21 cellular contexts compared by ENCODE assay signal in the genomic region with DNA sequence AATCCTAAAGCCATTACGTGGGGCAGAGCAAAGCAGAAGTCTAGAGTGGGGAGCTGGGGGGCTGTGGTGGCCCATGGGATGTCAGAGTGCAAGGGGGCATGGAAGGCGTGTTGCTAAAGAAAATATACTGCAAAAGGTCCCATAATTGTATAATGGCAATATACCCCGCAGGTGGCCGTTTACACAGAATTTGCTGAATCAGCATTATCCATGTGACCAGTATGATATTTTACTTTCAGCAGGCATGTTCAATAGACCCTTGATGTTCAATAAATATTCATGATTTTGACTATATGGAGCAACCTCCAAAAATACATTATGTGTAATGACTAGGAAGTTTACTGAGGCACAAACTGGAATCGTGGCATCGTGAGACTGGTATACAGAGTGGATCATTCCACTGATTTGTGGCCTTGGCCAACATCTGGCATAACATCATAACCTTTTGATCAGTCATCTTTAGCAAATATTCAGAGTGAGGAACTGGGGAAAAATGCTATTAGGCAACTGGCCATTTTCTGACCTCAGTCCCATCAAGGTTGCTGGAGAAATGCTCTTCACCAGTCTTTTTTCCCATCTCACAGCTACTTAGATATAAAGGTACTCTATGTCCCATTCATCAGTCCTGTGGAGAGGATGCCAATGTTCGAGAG. TPM values are rescaled to one million over a fixed set of nuclear protein-coding genes. Genes with fewer than 3 reads are reported as not detected.
DNase-seq lines count a peak whose midpoint lies in the region; ATAC-seq and TF ChIP-seq lines count a peak whose summit lies in the region.
"Had no signal": no experiment of that assay in that cellular context is flagged by ENCODE, and none has a peak within 500 bp of the region (broad histone marks: within the 10 kb centered on the region; RNA-seq: fewer than 3 reads in every experiment).

No MANE protein-coding gene starts in this region.

- DNase-seq in BJ (ENCODE audit: low read depth) (peak; percentile 59), LHCN-M2 (ENCODE audit: low read depth) (peak; percentile 19), fibroblast of mammary gland (ENCODE audit: low read depth) (peak; percentile 92), omental fat pad (ENCODE audit: low spot score) (no peak), SHP77 (lab: John Stamatoyannopoulos, UW) (no peak), tibial artery (no peak)
- DNase-seq in stimulated activated CD4-positive, alpha-beta T cell treated with anti-CD3 and anti-CD28 coated beads, Interleukin-1b, Interleukin-23, amount 100 ng/mL, for 48 hours = no peak
- DNase-seq: activated naive CD8-positive, alpha-beta T cell treated with anti-CD3 and anti-CD28 coated beads, Interleukin-2, amount 10 ng/mL, durations not matched to agents 7 days and 5 days; GF-D8; naive thymus-derived CD8-positive, alpha-beta T cell; NCI-H1048; NCI-H510A; posterior cingulate gyrus; stimulated activated CD4-positive, alpha-beta T cell treated with anti-CD3 and anti-CD28 coated beads, Interleukin-4, amount 100 ng/mL, for 1 hour; substantia nigra; T-helper 17 cell had no signal

- H3K27me3 ChIP-seq in BJ (ENCODE audit: control insufficient read depth, insufficient read depth, low read length) (no peaks in the 10 kb centered on the region), tibial artery (no peaks in the 10 kb centered on the region)
- H3K27me3 ChIP-seq: BLaER1 treated with 17β-estradiol and CSF1 and Interleukin-3, amounts not matched to agents 10 nM and 100 nM had no signal

- POLR2A ChIA-PET in BJ (lab: Charles Lee) = interaction anchor here (1.2 kb wide), 1 partner anchor 24 kb away, joined by 6 read pairs; no protein-coding TSS in a partner anchor

- H3K36me3 ChIP-seq in BJ (ENCODE audit: control insufficient read depth, insufficient read depth, low read length) (no peaks in the 10 kb centered on the region), tibial artery (peaks cover 0 to 17% (median 8%) of the 10 kb centered on the region in 3 donors)

- H3K27ac ChIP-seq in tibial artery = no peak overlapping the region
- H3K27ac ChIP-seq: KMS-11 had no signal

- H3K9me3 ChIP-seq in tibial artery = no peaks in the 10 kb centered on the region

- no peaks in the 10 kb centered on the region for H3K4me1 ChIP-seq in tibial artery

- intact Hi-C loops in tibial artery (cut with DNase I; ENCODE audit: low total_unique reads) = no loop called here

- H3K4me3 ChIP-seq in BJ (ENCODE audit: low read depth, low read length) (no peak overlapping the region), fibroblast of mammary gland (ENCODE audit: control insufficient read depth, low read depth, low read length) (no peak overlapping the region), tibial artery (no peak overlapping the region)
- H3K4me3 ChIP-seq: BLaER1 treated with 17β-estradiol and CSF1 and Interleukin-3, amounts not matched to agents 10 nM and 100 nM; skin epidermis had no signal

- TF ChIP-seq CTCF in BJ (IDR thresholded peaks at IDR 0.05; ENCODE audit: insufficient read depth, low read depth, low read length) = no peak
- no peak for TF ChIP-seq CTCF in fibroblast of mammary gland (conservative IDR thresholded peaks at IDR 0.05; ENCODE audit: control insufficient read depth, insufficient read depth, low read depth, low read length)
- TF ChIP-seq CTCF in omental fat pad (IDR thresholded peaks at IDR 0.05) = no peak
- no peak for TF ChIP-seq CTCF in tibial artery (IDR thresholded peaks at IDR 0.05)

- CTCF ChIA-PET in BJ (lab: Yijun Ruan, JAX) = interaction anchor here (0.5 to 3.1 kb wide), 5 partner anchors 16 to 349 kb away, joined by 3 to 13 read pairs (median 4); no protein-coding TSS in a partner anchor

- ATAC-seq in omental fat pad (ENCODE audit: low FRiP score) = peak; percentile 36
- ATAC-seq in GM18519 (IDR thresholded peaks at IDR 0.05; ENCODE audit: low FRiP score, unreplicated experiment) = no peak
- ATAC-seq: naive thymus-derived CD8-positive, alpha-beta T cell; Right ventricle myocardium inferior; T-helper 17 cell had no signal

RNA-seq across cellular contexts. Expression of gene PPP2R1B, which starts 29.3 kb away (rescaled TPM):
- 20.7 and 32.5 TPM in 2 replicates for polyA plus RNA-seq in BJ (2011; rRNA removed)
- polyA minus RNA-seq in BJ (2011; rRNA and poly(A)+ RNA removed) = 23.6 and 28.1 TPM in 2 replicates
- 29.3 and 32.3 TPM in 2 replicates for total RNA-seq in LHCN-M2 (2014; rRNA removed)
- polyA plus RNA-seq in LHCN-M2 (2012) = 14.7 TPM
- total RNA-seq in omental fat pad = 100 to 1,000 TPM in 2 of 4 donors, 10 to 100 TPM in 2; 30.9 to 139 (median 78.8) TPM

Comparison
In these comparisons a context has a peak if more than half of its experiments do, and no peak if none do; other contexts are left out.
1. DNase-seq: peak in BJ (single experiment), LHCN-M2 (single experiment) and fibroblast of mammary gland (single experiment); none in omental fat pad (single experiment), SHP77 (0 of 2), stimulated activated CD4-positive, alpha-beta T cell treated with anti-CD3 and anti-CD28 coated beads, Interleukin-1b, Interleukin-23, amount 100 ng/mL, for 48 hours (single experiment) and tibial artery (0 of 2).